24 cellular contexts compared by ENCODE assay signal in genomic region chr2:60106836-60107529, GRCh38.
A peak's percentile ranks its signal among the peaks of the same experiment; 100 is the strongest.
DNase-seq lines count a peak whose midpoint lies in the region; ATAC-seq and TF ChIP-seq lines count a peak whose summit lies in the region.
"Had no signal": no experiment of that assay in that cellular context is flagged by ENCODE, and none has a peak within 500 bp of the region (broad histone marks: within the 10 kb centered on the region; RNA-seq: fewer than 3 reads in every experiment).

No MANE protein-coding gene starts in this region.

- H4K20me1 ChIP-seq in DND-41 (ENCODE audit: insufficient read depth, low read length) (no peaks in the 10 kb centered on the region), neural progenitor cell (ENCODE audit: low read depth) (no peaks in the 10 kb centered on the region), hepatocyte (ENCODE audit: insufficient read depth, poor library complexity, severe bottlenecking) (no peaks in the 10 kb centered on the region)
- H4K20me1 ChIP-seq: BLaER1 had no signal

- H3K27me3 Mint-ChIP-seq in neural progenitor cell (ENCODE audit: insufficient read depth, low read depth): peaks cover 2% of the 10 kb centered on the region
- H3K27me3 Mint-ChIP-seq: CD4-positive, CD25-positive, alpha-beta regulatory T cell had no signal

- H3K4me1 Mint-ChIP-seq in neural progenitor cell: peaks cover 13% of the 10 kb centered on the region

- H3K27ac Mint-ChIP-seq in neural progenitor cell: no peak overlapping the region
- H3K27ac Mint-ChIP-seq: CD4-positive, CD25-positive, alpha-beta regulatory T cell had no signal

- no peak for ATAC-seq in DND-41 (ENCODE audit: insufficient read depth, low read depth)
- ATAC-seq in heart left ventricle: peak; percentile 92 to 96 (median 94)

- H3K4me2 ChIP-seq in DND-41 (ENCODE audit: insufficient read depth, low read length) (no peak overlapping the region; the same call in 1 of the 2 replicates), neural progenitor cell (no peak overlapping the region), hepatocyte (no peak overlapping the region)
- H3K4me2 ChIP-seq: PC-9 had no signal

- H3K4me1 ChIP-seq in DND-41 (ENCODE audit: insufficient read depth, low read length) (peaks cover 60% of the 10 kb centered on the region), heart left ventricle (peaks cover 0 to 10% (median 0%) of the 10 kb centered on the region in 12 donors), neural progenitor cell (no peaks in the 10 kb centered on the region), hepatocyte (ENCODE audit: insufficient read depth) (no peaks in the 10 kb centered on the region)

- H3K79me2 ChIP-seq in DND-41 (ENCODE audit: insufficient read depth, low read length) (no peaks in the 10 kb centered on the region), neural progenitor cell (ENCODE audit: low read depth) (no peaks in the 10 kb centered on the region), hepatocyte (no peaks in the 10 kb centered on the region)

- intact Hi-C loops in heart left ventricle (cut with DNase I): loop anchor here in 2 of 10 donors (5.0 kb wide), 2 partner anchors 205 to 220 kb away; no protein-coding TSS in a partner anchor

- H3K9me3 ChIP-seq in DND-41 (ENCODE audit: insufficient read depth, low read length, severe bottlenecking): no peaks in the 10 kb centered on the region
- H3K9me3 ChIP-seq in heart left ventricle: no peaks in the 10 kb centered on the region
- H3K9me3 ChIP-seq in neural progenitor cell (ENCODE audit: low read depth): no peaks in the 10 kb centered on the region
- H3K9me3 ChIP-seq in hepatocyte (ENCODE audit: low read depth): no peaks in the 10 kb centered on the region

- H3K27me3 ChIP-seq in DND-41 (ENCODE audit: insufficient read depth, low read length, poor library complexity) (no peaks in the 10 kb centered on the region), heart left ventricle (no peaks in the 10 kb centered on the region), neural progenitor cell (no peaks in the 10 kb centered on the region), hepatocyte (no peaks in the 10 kb centered on the region)
- H3K27me3 ChIP-seq: BLaER1 had no signal

- H3K9me3 Mint-ChIP-seq in neural progenitor cell: no peaks in the 10 kb centered on the region

- no peak overlapping the region for H3K4me3 Mint-ChIP-seq in neural progenitor cell
- H3K4me3 Mint-ChIP-seq: CD4-positive, CD25-positive, alpha-beta regulatory T cell had no signal

- no peaks in the 10 kb centered on the region for H3K36me3 Mint-ChIP-seq in neural progenitor cell
- H3K36me3 Mint-ChIP-seq: CD4-positive, CD25-positive, alpha-beta regulatory T cell had no signal

- H3K27ac ChIP-seq in DND-41 (ENCODE audit: low read length) (peak overlapping the region; percentile 97), heart left ventricle (peak overlapping the region in 9 of 12 donors; percentile 3 to 70 (median 54)), neural progenitor cell (no peak overlapping the region), hepatocyte (no peak overlapping the region)
- H3K27ac ChIP-seq: BLaER1, PC-9 had no signal

- TF ChIP-seq CTCF in DND-41 (IDR thresholded peaks at IDR 0.05; ENCODE audit: borderline replicate concordance, extremely low read depth, low read length, poor library complexity, severe bottlenecking): no peak
- no peak for TF ChIP-seq CTCF in heart left ventricle (IDR thresholded peaks at IDR 0.05)
- no peak for TF ChIP-seq CTCF in neural progenitor cell (IDR thresholded peaks at IDR 0.05)
- no peak for TF ChIP-seq CTCF in hepatocyte (IDR thresholded peaks at IDR 0.05; ENCODE audit: poor library complexity)

- no peak for DNase-seq in DND-41
- peak; percentile 9 for DNase-seq in NCI-H446 treated with DMSO at 0.1 percent for 48 hours (lab: John Stamatoyannopoulos, UW)
- DNase-seq in heart left ventricle: peak; percentile 16 to 78 (median 56)
- DNase-seq in neural progenitor cell (ENCODE audit: low spot score): no peak
- no peak for DNase-seq in activated T-cell treated with anti-CD3 and anti-CD28 coated beads, Interleukin-2, amount 50 U/mL, for 48 hours
- DNase-seq in NCI-H128 (lab: John Stamatoyannopoulos, UW; ENCODE audit: unreplicated experiment): no peak
- no peak for DNase-seq in NCI-H345 treated with DMSO at 0.1 percent for 48 hours (lab: John Stamatoyannopoulos, UW; ENCODE audit: unreplicated experiment)
- DNase-seq in hepatocyte (ENCODE audit: low spot score): no peak
- DNase-seq: CD4-positive, CD25-positive, alpha-beta regulatory T cell; DMS153; GOT3; HCEC 1CT; IMR-90; KG1; MM.1S; NCI-H1417; NCI-H1694 treated with DMSO at 0.1 percent for 48 hours; NCI-H2171 treated with DMSO at 0.1 percent for 48 hours; NCI-H345; NCI-H524 treated with DMSO at 0.1 percent for 48 hours; NCI-H774; PC-9; SHP77 had no signal

- H2AFZ ChIP-seq in DND-41 (ENCODE audit: low read depth, low read length) (peak overlapping the region; percentile 69), neural progenitor cell (replicated peaks) (peak overlapping the region; percentile 1), hepatocyte (no peak overlapping the region)
- H2AFZ ChIP-seq: PC-9 had no signal

- no peak for TF ChIP-seq POLR2A in heart left ventricle (IDR thresholded peaks at IDR 0.05)

- H3F3A ChIP-seq in neural progenitor cell (ENCODE audit: low read depth): no peaks in the 10 kb centered on the region

- WGBS in heart left ventricle, 4 donors: 28 to 35% (median 30%) methylated on average over 2 of the region's 2 CpGs
- WGBS in hepatocyte (ENCODE audit: low lambda C conversion rate, missing lambda C conversion rate): 88% methylated on average over 2 of the region's 2 CpGs

- H3K4me3 ChIP-seq in DND-41 (ENCODE audit: low read depth in 1 of 2, low read length in 2 of 2) (peak overlapping the region in 1 of 2 experiments; percentile 50; a peak in 1 of 4 replicates), heart left ventricle (no peak overlapping the region), neural progenitor cell (no peak overlapping the region), hepatocyte (no peak overlapping the region)
- H3K4me3 ChIP-seq: BLaER1, PC-9 had no signal

- H3K36me3 ChIP-seq in DND-41 (ENCODE audit: insufficient read depth, low read length): no peaks in the 10 kb centered on the region
- no peaks in the 10 kb centered on the region for H3K36me3 ChIP-seq in heart left ventricle
- no peaks in the 10 kb centered on the region for H3K36me3 ChIP-seq in neural progenitor cell
- no peaks in the 10 kb centered on the region for H3K36me3 ChIP-seq in hepatocyte (replicated peaks; ENCODE audit: insufficient read depth, low read depth)
- H3K36me3 ChIP-seq: BLaER1 had no signal

- H3K9me2 ChIP-seq in hepatocyte (replicated peaks; ENCODE audit: insufficient read depth): no peaks in the 10 kb centered on the region

- H3K9ac ChIP-seq in DND-41 (ENCODE audit: low read depth, low read length) (peak overlapping the region; percentile 64), neural progenitor cell (no peak overlapping the region)
- H3K9ac ChIP-seq: BLaER1 had no signal

Comparison
In these comparisons a context has a peak if more than half of its experiments do, and no peak if none do; other contexts are left out.
1. DNase-seq: peak in NCI-H446 treated with DMSO at 0.1 percent for 48 hours (single experiment) and heart left ventricle (5 of 5); none in DND-41 (single experiment), neural progenitor cell (single experiment), activated T-cell treated with anti-CD3 and anti-CD28 coated beads, Interleukin-2, amount 50 U/mL, for 48 hours (0 of 2), NCI-H128 (single experiment), NCI-H345 treated with DMSO at 0.1 percent for 48 hours (single experiment) and hepatocyte (single experiment).
2. H3K27ac ChIP-seq: peak in DND-41 (single experiment) and heart left ventricle (9 of 12); none in neural progenitor cell (single experiment) and hepatocyte (single experiment).